In genomic region chr14:64464695-64465094, GRCh38 we compare ENCODE assay signal across 8 cellular contexts. TPM values are rescaled to one million over a fixed set of nuclear protein-coding genes. Genes with fewer than 3 reads are reported as not detected.
A peak's percentile ranks its signal among the peaks of the same experiment; 100 is the strongest.
DNase-seq lines count a peak whose midpoint lies in the region; ATAC-seq and TF ChIP-seq lines count a peak whose summit lies in the region.

No MANE protein-coding gene starts in this region.

- TF ChIP-seq CTCF in breast epithelium (IDR thresholded peaks at IDR 0.05) (no peak), mucosa of descending colon (IDR thresholded peaks at IDR 0.05) (no peak)

- H3K36me3 ChIP-seq in breast epithelium (no peaks in the 10 kb centered on the region), mucosa of descending colon (ENCODE audit: low read depth) (no peaks in the 10 kb centered on the region)

- DNase-seq in SHP77 treated with DMSO at 0.1 percent for 48 hours (lab: John Stamatoyannopoulos, UW) (peak; percentile 20), SHP77 (lab: John Stamatoyannopoulos, UW) (no peak), NCI-H1417 treated with DMSO at 0.1 percent for 48 hours (lab: John Stamatoyannopoulos, UW) (peak; percentile 5), breast epithelium (ENCODE audit: low spot score in 2 of 2) (no peak), mucosa of descending colon (peak in 1 of 3 donors; percentile 22), NOMO-1 (lab: John Stamatoyannopoulos, UW; ENCODE audit: unreplicated experiment in 2 of 2) (no peak)

- intact Hi-C loops in breast epithelium (cut with DNase I; ENCODE audit: low total_unique reads), result no loop called here
- intact Hi-C loops in mucosa of descending colon (cut with DNase I, micrococcal nuclease), result no loop called here

- no peaks in the 10 kb centered on the region for H3K4me1 ChIP-seq in breast epithelium
- peaks cover 15% of the 10 kb centered on the region for H3K4me1 ChIP-seq in mucosa of descending colon (ENCODE audit: low read depth)

- ATAC-seq in mucosa of descending colon, result peak; percentile 42
- ATAC-seq in HG03378 (IDR thresholded peaks at IDR 0.05; ENCODE audit: unreplicated experiment), result no peak
- no peak for ATAC-seq in HG03095 (IDR thresholded peaks at IDR 0.05; ENCODE audit: unreplicated experiment)

- H3K4me3 ChIP-seq in breast epithelium, result peak overlapping the region; percentile 65 to 92 (median 68)
- H3K4me3 ChIP-seq in mucosa of descending colon, result peak overlapping the region; percentile 44

- no peaks in the 10 kb centered on the region for H3K27me3 ChIP-seq in breast epithelium

- TF ChIP-seq POLR2A in breast epithelium (IDR thresholded peaks at IDR 0.05), result no peak

- H3K27ac ChIP-seq in breast epithelium, result peak overlapping the region in 1 of 2 donors; percentile 61

- H3K9me3 ChIP-seq in breast epithelium (no peaks in the 10 kb centered on the region), mucosa of descending colon (no peaks in the 10 kb centered on the region)

RNA-seq across cellular contexts. Expression of gene AKAP5, which starts 0.6 kb away (rescaled TPM):
- total RNA-seq in breast epithelium (1 to 10 TPM in 1 of 3 donors, under 1 TPM in 2; 0.96 to 1.2 (median 0.98) TPM), mucosa of descending colon (1 to 10 TPM; 3.9 to 8.0 (median 7.4) TPM)

RNA-seq across cellular contexts. Expression of gene ZBTB25, which starts 38.9 kb away (rescaled TPM):
- 10 to 100 TPM; 12.3 to 15.7 (median 14.4) TPM for total RNA-seq in breast epithelium
- 10 to 100 TPM in 1 of 3 donors, 1 to 10 TPM in 2; 6.1 to 14.4 (median 7.2) TPM for total RNA-seq in mucosa of descending colon

RNA-seq across cellular contexts. Expression of gene ZBTB1, which starts 39.9 kb away (rescaled TPM):
- total RNA-seq in breast epithelium, result 10 to 100 TPM; 53.0 to 69.1 (median 66.9) TPM
- total RNA-seq in mucosa of descending colon, result 10 to 100 TPM; 26.5 to 40.9 (median 33.0) TPM

Comparison
In these comparisons a context has a peak if more than half of its experiments do, and no peak if none do; other contexts are left out.
1. DNase-seq: peak in SHP77 treated with DMSO at 0.1 percent for 48 hours (single experiment) and NCI-H1417 treated with DMSO at 0.1 percent for 48 hours (single experiment); none in SHP77 (0 of 2), breast epithelium (0 of 2) and NOMO-1 (0 of 2).